Comparison of ENCODE assay signal across 13 cellular contexts in genomic region chr5:73298251-73299016, GRCh38.
DNase-seq lines count a peak whose midpoint lies in the region; ATAC-seq and TF ChIP-seq lines count a peak whose summit lies in the region.
"Had no signal": no experiment of that assay in that cellular context is flagged by ENCODE, and none has a peak within 500 bp of the region (broad histone marks: within the 10 kb centered on the region; RNA-seq: fewer than 3 reads in every experiment).

No MANE protein-coding gene starts in this region.

- H3K4me3 ChIP-seq in A673 (ENCODE audit: low read depth, low read length, poor library complexity, severe bottlenecking), result peak overlapping the region; percentile 16
- H3K4me3 ChIP-seq in choroid plexus epithelial cell (ENCODE audit: low read depth, low read length), result peak overlapping the region; percentile 58
- H3K4me3 ChIP-seq in SJCRH30, result no peak overlapping the region
- H3K4me3 ChIP-seq: ovary had no signal

- H3K4me1 Mint-ChIP-seq in naive thymus-derived CD8-positive, alpha-beta T cell, result peaks cover 13 to 36% (median 26%) of the 10 kb centered on the region in 4 donors

- intact Hi-C loops in A673 (cut with micrococcal nuclease; ENCODE audit: unreplicated experiment), result no loop called here

- H3K4me3 Mint-ChIP-seq in naive thymus-derived CD8-positive, alpha-beta T cell, result peak overlapping the region in 7 of 10 donors; percentile 2 to 60 (median 33)

- CTCF ChIA-PET in A673 (lab: Charles Lee), result no interaction called here

- no peak overlapping the region for H3K27ac Mint-ChIP-seq in naive thymus-derived CD8-positive, alpha-beta T cell

- H3K27ac ChIP-seq in A673 (ENCODE audit: low read depth, low read length, poor library complexity, severe bottlenecking), result no peak overlapping the region
- H3K27ac ChIP-seq in SJCRH30, result no peak overlapping the region
- H3K27ac ChIP-seq: ovary had no signal

- POLR2A ChIA-PET in A673 (lab: Charles Lee; ENCODE audit: low non-redundant PET), result no interaction called here
- POLR2A ChIA-PET in naive thymus-derived CD8-positive, alpha-beta T cell (lab: Charles Lee), result no interaction called here

- H3K36me3 Mint-ChIP-seq in naive thymus-derived CD8-positive, alpha-beta T cell, result peaks cover 2 to 6% (median 3%) of the 10 kb centered on the region in 3 donors
- H3K36me3 Mint-ChIP-seq: CD4-positive, alpha-beta memory T cell had no signal

- H3K36me3 ChIP-seq in A673 (ENCODE audit: insufficient read depth, low read length, poor library complexity, severe bottlenecking) (no peaks in the 10 kb centered on the region), SJCRH30 (no peaks in the 10 kb centered on the region)
- H3K36me3 ChIP-seq: ovary had no signal

- no peak for ATAC-seq in naive thymus-derived CD8-positive, alpha-beta T cell
- no peak for ATAC-seq in HG02885 (IDR thresholded peaks at IDR 0.05; ENCODE audit: poor library complexity, unreplicated experiment)

- peaks cover 56% of the 10 kb centered on the region for H3K27me3 ChIP-seq in A673 (replicated peaks; ENCODE audit: insufficient read depth, low read depth, low read length, poor library complexity)
- H3K27me3 ChIP-seq in SJCRH30, result no peaks in the 10 kb centered on the region

- H3K27me3 Mint-ChIP-seq in naive thymus-derived CD8-positive, alpha-beta T cell, result peaks cover 58 to 97% (median 77%) of the 10 kb centered on the region in 5 donors

- TF ChIP-seq CTCF in A673 (conservative IDR thresholded peaks at IDR 0.05; ENCODE audit: low read depth, low read length) (no peak), choroid plexus epithelial cell (conservative IDR thresholded peaks at IDR 0.05; ENCODE audit: low read depth, low read length) (no peak)

- no TSS peak for BruUV-seq in A673 (replicated peaks; lab: Mats Ljungman, UMichigan)

- H3K9me3 ChIP-seq in A673 (ENCODE audit: low read depth, low read length, poor library complexity, severe bottlenecking) (no peaks in the 10 kb centered on the region), SJCRH30 (replicated peaks) (no peaks in the 10 kb centered on the region)

- H3K4me1 ChIP-seq in A673 (ENCODE audit: insufficient read depth, low read length, poor library complexity, severe bottlenecking), result no peaks in the 10 kb centered on the region
- no peaks in the 10 kb centered on the region for H3K4me1 ChIP-seq in SJCRH30

- no peak for DNase-seq in A673 (ENCODE audit: low spot score)
- DNase-seq in H4 (ENCODE audit: low spot score), result peak; percentile 56
- peak; percentile 73 for DNase-seq in choroid plexus epithelial cell (ENCODE audit: low read depth)
- no peak for DNase-seq in naive thymus-derived CD8-positive, alpha-beta T cell
- DNase-seq in SJCRH30, result no peak
- DNase-seq in NCI-H1417 treated with DMSO at 0.1 percent for 48 hours (lab: John Stamatoyannopoulos, UW), result no peak
- DNase-seq in NCI-H526 (lab: John Stamatoyannopoulos, UW), result no peak
- DNase-seq: CD4-positive, alpha-beta memory T cell; cortex of kidney; NCI-H446; ovary; SW 1271 had no signal

- peaks cover 0 to 5% (median 0%) of the 10 kb centered on the region in 9 donors for H3K9me3 Mint-ChIP-seq in naive thymus-derived CD8-positive, alpha-beta T cell

Comparison
In these comparisons a context has a peak if more than half of its experiments do, and no peak if none do; other contexts are left out.
1. DNase-seq: peak in H4 (single experiment) and choroid plexus epithelial cell (single experiment); none in A673 (single experiment), naive thymus-derived CD8-positive, alpha-beta T cell (0 of 10), SJCRH30 (0 of 2), NCI-H1417 treated with DMSO at 0.1 percent for 48 hours (single experiment) and NCI-H526 (0 of 2).